In genomic region chr2:125584732-125585131, GRCh38 we compare ENCODE assay signal across 26 cellular contexts.
"Had no signal": no experiment of that assay in that cellular context is flagged by ENCODE, and none has a peak within 500 bp of the region (broad histone marks: within the 10 kb centered on the region; RNA-seq: fewer than 3 reads in every experiment).

No MANE protein-coding gene starts in this region.

- DNase-seq: colonic mucosa; cortex of kidney; dermis blood vessel endothelial cell; dorsolateral prefrontal cortex; effector CD4-positive, alpha-beta T cell; effector CD8-positive, alpha-beta T cell; effector memory CD4-positive, alpha-beta T cell; effector memory CD8-positive, alpha-beta T cell; endodermal cell; erythroblast; esophagus squamous epithelium; foreskin fibroblast; foreskin keratinocyte; gastrocnemius medialis; glutamatergic neuron; head of caudate nucleus; heart left ventricle; heart right ventricle had no signal

- H3K4me1 ChIP-seq: colonic mucosa, esophagus muscularis mucosa, esophagus squamous epithelium, foreskin keratinocyte, gastrocnemius medialis, gastroesophageal sphincter, heart left ventricle, heart right ventricle had no signal

- H3K4me3 ChIP-seq: colonic mucosa, coronary artery, dorsolateral prefrontal cortex, esophagus muscularis mucosa, esophagus squamous epithelium, gastrocnemius medialis, gastroesophageal sphincter, heart left ventricle, heart right ventricle, hepatocyte had no signal

- FAIRE-seq: endometrium, endothelial cell of umbilical vein had no signal

- H3K27me3 ChIP-seq: colonic mucosa, dorsolateral prefrontal cortex, esophagus muscularis mucosa, esophagus squamous epithelium, foreskin keratinocyte, gastrocnemius medialis, gastroesophageal sphincter, heart left ventricle, heart right ventricle, hepatocyte had no signal

- ATAC-seq: effector memory CD8-positive, alpha-beta T cell; esophagus mucosa; foreskin keratinocyte; gastrocnemius medialis; gastroesophageal sphincter; heart left ventricle; heart right ventricle had no signal

- H3K4me2 ChIP-seq: hepatocyte had no signal

- H3K27ac ChIP-seq: colonic mucosa, coronary artery, dorsolateral prefrontal cortex, epithelial cell of prostate, esophagus muscularis mucosa, esophagus squamous epithelium, foreskin keratinocyte, gastrocnemius medialis, gastroesophageal sphincter, heart left ventricle, heart right ventricle, hepatocyte had no signal

- H2AFZ ChIP-seq: hepatocyte had no signal

- H3K9me3 ChIP-seq: colonic mucosa, esophagus muscularis mucosa, esophagus squamous epithelium, gastrocnemius medialis, gastroesophageal sphincter had no signal

- H3K36me3 ChIP-seq: colonic mucosa, esophagus muscularis mucosa, esophagus squamous epithelium, gastrocnemius medialis, gastroesophageal sphincter, heart left ventricle, heart right ventricle had no signal

- H3K79me2 ChIP-seq: hepatocyte had no signal
